Comparison of ENCODE assay signal across 8 cellular contexts in the genomic region with DNA sequence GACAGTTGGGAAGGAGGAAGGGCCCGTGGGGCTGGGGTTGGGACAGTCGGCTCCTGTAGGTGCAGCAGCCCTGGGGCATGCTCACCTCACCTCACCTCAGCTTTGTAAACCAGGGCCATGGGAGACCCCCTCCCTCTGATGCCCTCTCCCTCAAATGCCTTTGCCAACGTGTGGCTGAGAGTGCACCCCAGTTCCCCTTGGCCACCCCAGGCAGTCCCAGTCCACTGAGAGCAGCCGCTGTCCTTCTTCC. TPM values are rescaled to one million over a fixed set of nuclear protein-coding genes. Genes with fewer than 3 reads are reported as not detected.
DNase-seq lines count a peak whose midpoint lies in the region; ATAC-seq, FAIRE-seq and TF ChIP-seq lines count a peak whose summit lies in the region.

No MANE protein-coding gene starts in this region.

- no peak for TF ChIP-seq RAD21 in HCT116 (IDR thresholded peaks at IDR 0.05; ENCODE audit: low read depth)

- ATAC-seq in HCT116, result no peak
- ATAC-seq in GM21390 (IDR thresholded peaks at IDR 0.05; ENCODE audit: unreplicated experiment), result no peak

- 0 to 9% (median 1%) methylated on average over 2 to 4 of the region's 4 CpGs for WGBS in spleen, 5 donors

- no peaks in the 10 kb centered on the region for H4K20me1 ChIP-seq in HCT116 (ENCODE audit: insufficient read depth)

- peaks cover 16% of the 10 kb centered on the region for H3K79me2 ChIP-seq in HCT116 (ENCODE audit: insufficient read depth, low read length)

- H3K27me3 ChIP-seq in HCT116 (ENCODE audit: insufficient read depth, low read length) (no peaks in the 10 kb centered on the region), WERI-Rb-1 (ENCODE audit: insufficient read depth, low read depth, severe bottlenecking) (no peaks in the 10 kb centered on the region), spleen (replicated peaks in 1 of 7) (no peaks in the 10 kb centered on the region)

- peak overlapping the region; percentile 96 for H3K4me2 ChIP-seq in HCT116 (ENCODE audit: low read length)

- no TSS peak for BruUV-seq in HCT116 (replicated peaks; lab: Mats Ljungman, UMichigan)

- H3K4me3 ChIP-seq in HCT116 (replicated peaks in 1 of 2; ENCODE audit: low read depth in 1 of 2, low read length in 2 of 2) (peak overlapping the region; percentile 40 to 56), WERI-Rb-1 (ENCODE audit: low read depth, low read length) (no peak overlapping the region), spleen (peak overlapping the region in 7 of 8 donors; percentile 8 to 96 (median 87))

- DNase-seq in HCT116 (ENCODE audit: low read depth, low spot score), result no peak
- DNase-seq in WERI-Rb-1, result peak; percentile 20
- no peak for DNase-seq in glutamatergic neuron
- no peak for DNase-seq in spleen
- no peak for DNase-seq in GM19239 (ENCODE audit: insufficient read length, low spot score)
- no peak for DNase-seq in NCI-H748 (lab: John Stamatoyannopoulos, UW; ENCODE audit: unreplicated experiment)
- no peak for DNase-seq in inferior parietal cortex (ENCODE audit: extremely low spot score)

- no peaks in the 10 kb centered on the region for H3K36me3 ChIP-seq in HCT116 (ENCODE audit: control insufficient read depth in 1 of 2, insufficient read depth in 2 of 2, low read length in 2 of 2)
- peaks cover 5% of the 10 kb centered on the region; the same call in 1 of the 2 replicates for H3K36me3 ChIP-seq in WERI-Rb-1
- peaks cover 3 to 15% (median 7%) of the 10 kb centered on the region in 6 donors for H3K36me3 ChIP-seq in spleen

- peak overlapping the region; percentile 95 for H3K9ac ChIP-seq in HCT116 (ENCODE audit: low read length)

- no peaks in the 10 kb centered on the region for H3K9me2 ChIP-seq in HCT116 (ENCODE audit: insufficient read depth)

- RAD21 ChIA-PET in HCT116 (lab: Charles Lee; ENCODE audit: low non-redundant PET in 1 of 2, low total read pairs in 2 of 2, uncharacterized antibody in 2 of 2, unreplicated experiment in 2 of 2), result interaction anchor here in 1 of 2 experiments (1.0 kb wide), 1 partner anchor 103 kb away, joined by 4 read pairs; no protein-coding TSS in a partner anchor

- intact Hi-C loops in HCT116 (cut with micrococcal nuclease) (loop anchor here (2.0 kb wide), 1 partner anchor 80 kb away; a partner anchor contains a TSS), spleen (cut with DNase I; ENCODE audit: low total_unique reads) (no loop called here)

- CTCF ChIA-PET in HCT116 (lab: Charles Lee), result interaction anchor here (1.5 to 2.1 kb wide), 3 partner anchors 51 to 92 kb away, joined by 5 to 9 read pairs (median 8); no protein-coding TSS in a partner anchor

- no peak for TF ChIP-seq CTCF in HCT116 (IDR thresholded peaks at IDR 0.05 in 2 of 3, conservative IDR thresholded peaks at IDR 0.05 in 1 of 3; ENCODE audit: borderline replicate concordance in 1 of 3, insufficient read depth in 1 of 3, low read depth in 2 of 3, low read length in 2 of 3)
- TF ChIP-seq CTCF in WERI-Rb-1 (IDR thresholded peaks at IDR 0.05; ENCODE audit: low read depth, low read length), result no peak
- TF ChIP-seq CTCF in glutamatergic neuron (IDR thresholded peaks at IDR 0.05; ENCODE audit: partially characterized antibody, unreplicated experiment), result no peak
- no peak for TF ChIP-seq CTCF in spleen (IDR thresholded peaks at IDR 0.05 in 8 of 11, conservative IDR thresholded peaks at IDR 0.05 in 3 of 11)

- peak overlapping the region; percentile 63 for H3K4me3 Mint-ChIP-seq in glutamatergic neuron (ENCODE audit: unreplicated experiment)

- no peak for TF ChIP-seq POLR2A in HCT116 (IDR thresholded peaks at IDR 0.05; ENCODE audit: borderline replicate concordance, extremely low read depth, insufficient read depth, insufficient read length)
- peak in 1 of 3 donors; percentile 23 for TF ChIP-seq POLR2A in spleen (IDR thresholded peaks at IDR 0.05)

- POLR2A ChIA-PET in HCT116 (lab: Charles Lee), result interaction anchor here (1.2 to 15.5 kb wide), 4 partner anchors 10 to 80 kb away, joined by 10 to 910 read pairs (median 84); a partner anchor contains a TSS

- no peaks in the 10 kb centered on the region for H3K36me3 Mint-ChIP-seq in glutamatergic neuron (ENCODE audit: unreplicated experiment)

- H3K27ac ChIP-seq in HCT116 (ENCODE audit: low read depth, low read length), result peak overlapping the region; percentile 100
- peak overlapping the region; percentile 96 for H3K27ac ChIP-seq in WERI-Rb-1
- H3K27ac ChIP-seq in spleen, result peak overlapping the region; percentile 92 to 100 (median 98)

- FAIRE-seq in GM19239 (lab: Jason Lieb, UNC), result no peak

- no peaks in the 10 kb centered on the region for H3K9me3 ChIP-seq in HCT116 (ENCODE audit: control insufficient read depth in 1 of 2, insufficient read depth in 1 of 2, low read depth in 1 of 2, low read length in 2 of 2)
- peaks cover 4% of the 10 kb centered on the region for H3K9me3 ChIP-seq in WERI-Rb-1 (ENCODE audit: severe bottlenecking)
- no peaks in the 10 kb centered on the region for H3K9me3 ChIP-seq in spleen

- peaks cover 52 to 78% of the 10 kb centered on the region in 2 experiments for H3K4me1 ChIP-seq in HCT116 (ENCODE audit: control insufficient read depth in 1 of 2, insufficient read depth in 2 of 2, low read length in 2 of 2)
- H3K4me1 ChIP-seq in spleen, result peaks cover 37 to 74% (median 68%) of the 10 kb centered on the region in 6 donors

- H2AFZ ChIP-seq in HCT116 (ENCODE audit: low read depth, low read length, poor library complexity, severe bottlenecking), result no peak overlapping the region

- peaks cover 11% of the 10 kb centered on the region for H3K27me3 Mint-ChIP-seq in glutamatergic neuron (ENCODE audit: unreplicated experiment)

- peaks cover 33% of the 10 kb centered on the region for H3K4me1 Mint-ChIP-seq in glutamatergic neuron (ENCODE audit: low read depth, unreplicated experiment)

- H3K9me3 Mint-ChIP-seq in glutamatergic neuron (ENCODE audit: unreplicated experiment), result peaks cover 14% of the 10 kb centered on the region

- H3K27ac Mint-ChIP-seq in glutamatergic neuron (ENCODE audit: unreplicated experiment), result peak overlapping the region; percentile 93

TF ChIP-seq in HCT116, 20 proteins besides CTCF, POLR2A, EP300 and RAD21:
- TF ChIP-seq, protein P1, sequence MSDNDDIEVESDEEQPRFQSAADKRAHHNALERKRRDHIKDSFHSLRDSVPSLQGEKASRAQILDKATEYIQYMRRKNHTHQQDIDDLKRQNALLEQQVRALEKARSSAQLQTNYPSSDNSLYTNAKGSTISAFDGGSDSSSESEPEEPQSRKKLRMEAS (IDR thresholded peaks at IDR 0.05), result no peak
- TF ChIP-seq FOSL1 (IDR thresholded peaks at IDR 0.05; ENCODE audit: low read depth), result no peak
- TF ChIP-seq, protein P2, sequence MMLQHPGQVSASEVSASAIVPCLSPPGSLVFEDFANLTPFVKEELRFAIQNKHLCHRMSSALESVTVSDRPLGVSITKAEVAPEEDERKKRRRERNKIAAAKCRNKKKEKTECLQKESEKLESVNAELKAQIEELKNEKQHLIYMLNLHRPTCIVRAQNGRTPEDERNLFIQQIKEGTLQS (IDR thresholded peaks at IDR 0.05), result no peak
- no peak for TF ChIP-seq ELF1 (IDR thresholded peaks at IDR 0.05; ENCODE audit: borderline replicate concordance, low read depth)
- no peak for TF ChIP-seq EZH2 (IDR thresholded peaks at IDR 0.05)
- no peak for TF ChIP-seq TCF7L2 (IDR thresholded peaks at IDR 0.05; ENCODE audit: borderline replicate concordance, extremely low read depth, insufficient read depth, insufficient read length)
- no peak for TF ChIP-seq SRF (IDR thresholded peaks at IDR 0.05; ENCODE audit: low read depth)
- no peak for TF ChIP-seq POLR2AphosphoS5 (IDR thresholded peaks at IDR 0.05; ENCODE audit: low read depth, low read length)
- no peak for TF ChIP-seq YY1 (IDR thresholded peaks at IDR 0.05; ENCODE audit: extremely low read depth, insufficient replicate concordance, low read depth, low read length)
- no peak for TF ChIP-seq EGR1 (IDR thresholded peaks at IDR 0.05; ENCODE audit: low read depth)
- no peak for TF ChIP-seq SIN3A (IDR thresholded peaks at IDR 0.05; ENCODE audit: low read depth)
- no peak for TF ChIP-seq SP1 (IDR thresholded peaks at IDR 0.05; ENCODE audit: low read depth)
- no peak for TF ChIP-seq ZFX (IDR thresholded peaks at IDR 0.05)
- no peak for TF ChIP-seq JUND (IDR thresholded peaks at IDR 0.05)
- no peak for TF ChIP-seq ZNF274 (IDR thresholded peaks at IDR 0.05; ENCODE audit: low read depth, low read length)
- no peak for TF ChIP-seq CBX3 (IDR thresholded peaks at IDR 0.05; ENCODE audit: low read depth)

RNA-seq across cellular contexts. Expression of a gene that starts 4.2 kb away (rescaled TPM):
- 564 TPM for total RNA-seq in HCT116 (2021; ENCODE audit: unreplicated experiment)
- 181 and 274 TPM in 2 replicates for polyA plus RNA-seq in HCT116 (2012)
- 107 TPM for total RNA-seq in glutamatergic neuron (ENCODE audit: unreplicated experiment)
- 1,000 to 10,000 TPM in 2 of 7 donors, 100 to 1,000 TPM in 5; 266 to 1,804 (median 799) TPM for total RNA-seq in spleen
- 1,000 to 10,000 TPM in 2 of 3 donors, 100 to 1,000 TPM in 1; 526 to 1,090 (median 1,018) TPM for polyA plus RNA-seq in spleen

RNA-seq across cellular contexts. Expression of a gene that starts 31.9 kb away (rescaled TPM):
- total RNA-seq in HCT116 (2021; ENCODE audit: unreplicated experiment) (35.8 TPM), glutamatergic neuron (ENCODE audit: unreplicated experiment) (11.1 TPM), spleen (100 to 1,000 TPM in 3 of 7 donors, 10 to 100 TPM in 4; 65.4 to 128 (median 99.5) TPM)
- 12.9 and 20.6 TPM in 2 replicates for polyA plus RNA-seq in HCT116 (2012)
- 10 to 100 TPM; 19.3 to 32.0 (median 23.4) TPM for polyA plus RNA-seq in spleen

RNA-seq across cellular contexts. Expression of a gene that starts 35.9 kb away (rescaled TPM):
- total RNA-seq in HCT116 (2021; ENCODE audit: unreplicated experiment) (3.9 TPM), glutamatergic neuron (ENCODE audit: unreplicated experiment) (0.25 TPM), spleen (10 to 100 TPM; 11.6 to 33.4 (median 25.7) TPM)
- polyA plus RNA-seq in HCT116 (2012), result 2.0 and 2.3 TPM in 2 replicates
- polyA plus RNA-seq in spleen, result 10 to 100 TPM; 14.1 to 26.2 (median 24.1) TPM
